In genomic region chr20:381581-382290, GRCh38 we compare ENCODE assay signal across 1 cellular context.
TF ChIP-seq lines count a peak whose summit lies in the region.

No MANE protein-coding gene starts in this region.

TF ChIP-seq in HepG2, 621 proteins besides CTCF, POLR2A, EP300 and RAD21 (continued from another document):
- TF ChIP-seq ZNF609 (CRISPR knock-in tag; IDR thresholded peaks at IDR 0.05; ENCODE audit: borderline replicate concordance): peak; percentile 51
- TF ChIP-seq ZNF24 (IDR thresholded peaks at IDR 0.05): no peak
- TF ChIP-seq, protein P1, sequence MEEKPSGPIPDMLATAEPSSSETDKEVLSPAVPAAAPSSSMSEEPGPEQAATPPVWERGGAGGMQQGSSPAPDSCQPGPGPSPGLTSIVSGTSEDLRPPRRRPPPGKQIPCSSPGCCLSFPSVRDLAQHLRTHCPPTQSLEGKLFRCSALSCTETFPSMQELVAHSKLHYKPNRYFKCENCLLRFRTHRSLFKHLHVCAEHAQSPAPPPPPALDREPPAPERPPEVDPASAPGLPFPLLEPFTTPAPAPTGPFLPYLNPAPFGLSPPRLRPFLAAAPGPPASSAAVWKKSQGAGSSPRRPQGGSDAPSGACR (CRISPR knock-in tag; IDR thresholded peaks at IDR 0.05): peak; percentile 89
- peak; percentile 81; the same call in 1 of the 2 replicates for TF ChIP-seq ZNF451 (CRISPR knock-in tag; IDR thresholded peaks at IDR 0.05)
- TF ChIP-seq ZNF263 (CRISPR knock-in tag; IDR thresholded peaks at IDR 0.05): peak; percentile 1; the same call in 1 of the 2 replicates
- peak; percentile 12; the same call in 1 of the 2 replicates for TF ChIP-seq NFYC (CRISPR knock-in tag; IDR thresholded peaks at IDR 0.05)
- TF ChIP-seq FOXK1 (CRISPR knock-in tag; IDR thresholded peaks at IDR 0.05; ENCODE audit: borderline replicate concordance, low read depth): peak; percentile 31; the same call in 1 of the 2 replicates
- TF ChIP-seq RARG (CRISPR knock-in tag; IDR thresholded peaks at IDR 0.05; ENCODE audit: low read depth): no peak
- TF ChIP-seq ZBTB42 (CRISPR knock-in tag; IDR thresholded peaks at IDR 0.05): no peak
- TF ChIP-seq NKX3-1 (CRISPR knock-in tag; IDR thresholded peaks at IDR 0.05): no peak
- TF ChIP-seq EEA1 (CRISPR knock-in tag; IDR thresholded peaks at IDR 0.05; ENCODE audit: borderline replicate concordance): peak; percentile 79; the same call in 1 of the 2 replicates
- TF ChIP-seq GABPA (IDR thresholded peaks at IDR 0.05; ENCODE audit: low read depth, low read length): 0 out of 2 replicates have a peak, but pooled peaks have one; percentile 32
- TF ChIP-seq GABPA (CRISPR knock-in tag; IDR thresholded peaks at IDR 0.05; ENCODE audit: low read depth): peak; percentile 63; the same call in 1 of the 2 replicates
- TF ChIP-seq GLMP (CRISPR knock-in tag; IDR thresholded peaks at IDR 0.05; ENCODE audit: borderline replicate concordance): no peak
- peak; percentile 39; the same call in 1 of the 2 replicates for TF ChIP-seq ZNF275 (CRISPR knock-in tag; IDR thresholded peaks at IDR 0.05; ENCODE audit: borderline replicate concordance)
- TF ChIP-seq ZFP36 (IDR thresholded peaks at IDR 0.05; ENCODE audit: borderline replicate concordance, low read depth, low read length, partially characterized antibody): no peak
- peak; percentile 11 for TF ChIP-seq DBP (CRISPR knock-in tag; IDR thresholded peaks at IDR 0.05; ENCODE audit: not compliant biosample characterization)
- TF ChIP-seq SATB2 (CRISPR knock-in tag; IDR thresholded peaks at IDR 0.05): peak; percentile 65; the same call in 1 of the 2 replicates
- TF ChIP-seq ZNF841 (CRISPR knock-in tag; IDR thresholded peaks at IDR 0.05; ENCODE audit: borderline replicate concordance): no peak
- no peak for TF ChIP-seq GTF2F1 (IDR thresholded peaks at IDR 0.05; ENCODE audit: low read length)
- TF ChIP-seq TP53 (CRISPR knock-in tag; conservative IDR thresholded peaks at IDR 0.05): no peak
